8 cellular contexts compared by ENCODE assay signal in the genomic region with DNA sequence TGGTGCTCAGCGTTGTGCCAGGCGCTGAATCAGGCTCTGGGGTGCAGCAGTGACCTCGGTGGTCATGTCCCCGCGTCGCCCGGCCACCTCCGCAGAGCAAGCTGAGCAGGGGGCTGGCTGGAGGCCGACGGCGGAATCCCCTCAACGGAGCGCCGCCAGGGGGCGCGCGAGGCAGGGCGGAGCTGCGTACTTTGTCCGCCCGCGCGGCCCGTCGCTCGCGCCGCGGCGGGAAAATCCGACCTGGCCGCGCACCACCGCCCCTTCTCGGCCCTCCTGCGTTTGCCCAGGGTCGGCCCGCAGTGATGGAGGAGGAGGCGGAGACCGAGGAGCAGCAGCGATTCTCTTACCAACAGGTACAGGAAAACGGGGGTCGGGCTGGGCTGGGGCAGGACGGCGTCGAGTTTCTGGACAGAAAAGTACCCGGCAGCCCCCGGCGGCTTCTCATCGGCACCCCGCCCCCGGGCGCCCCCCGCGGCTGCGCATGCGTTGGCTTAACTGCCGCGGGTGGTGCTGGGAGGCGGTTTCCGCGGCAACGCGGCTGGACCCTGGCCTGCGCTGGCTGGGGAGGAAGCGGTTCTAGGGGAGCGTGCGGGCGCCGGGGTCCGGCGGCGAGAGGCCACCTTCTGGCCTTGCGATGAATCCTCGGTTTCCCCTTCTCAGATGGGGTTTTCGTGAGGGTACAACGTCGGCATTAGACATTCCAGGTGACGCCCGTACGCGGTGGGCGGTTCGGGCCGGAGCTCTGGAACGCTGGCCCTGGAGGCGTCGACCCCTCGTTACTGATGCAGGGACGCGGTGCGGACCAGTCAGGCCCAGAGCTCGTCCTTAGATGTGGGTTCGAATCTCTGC. TPM values are rescaled to one million over a fixed set of nuclear protein-coding genes. Genes with fewer than 3 reads are reported as not detected.
A peak's percentile ranks its signal among the peaks of the same experiment; 100 is the strongest.
DNase-seq lines count a peak whose midpoint lies in the region; ATAC-seq and TF ChIP-seq lines count a peak whose summit lies in the region.

Gene CENPS (plus strand): TSS at position 218 of the 849 bp plus-strand sequence. CDS start 85 bp downstream, at position 303.

- H3K4me3 Mint-ChIP-seq in activated CD4-positive, alpha-beta T cell treated with anti-CD3 and anti-CD28 coated beads, Interleukin-2, amount 10 ng/mL, durations not matched to agents 24 days and 14 days, result peak within 1 kb of the TSS; percentile 95

- TF ChIP-seq POLR2A in GM19193 (IDR thresholded peaks at IDR 0.05; ENCODE audit: extremely low read depth, insufficient read depth, insufficient read length), result peak; percentile 80

- H3K27ac ChIP-seq in BLaER1, result peak within 1 kb of the TSS; percentile 84
- H3K27ac ChIP-seq in coronary artery, result peak within 1 kb of the TSS; percentile 24 to 79

- peak; percentile 96 for TF ChIP-seq CTCF in coronary artery (IDR thresholded peaks at IDR 0.05)

- no peaks in the 10 kb centered on the region for H3K9me3 ChIP-seq in BLaER1

- H3K36me3 ChIP-seq in BLaER1, result 0 out of 2 replicates have a peak, but pooled peaks cover 9% of the 10 kb centered on the region

- peaks cover 2% of the 10 kb centered on the region for H3K36me3 Mint-ChIP-seq in activated CD4-positive, alpha-beta T cell treated with anti-CD3 and anti-CD28 coated beads, Interleukin-2, amount 10 ng/mL, durations not matched to agents 24 days and 14 days (ENCODE audit: low read depth)

- H3K27ac Mint-ChIP-seq in activated CD4-positive, alpha-beta T cell treated with anti-CD3 and anti-CD28 coated beads, Interleukin-2, amount 10 ng/mL, durations not matched to agents 24 days and 14 days, result peak within 1 kb of the TSS; percentile 98

- no peaks in the 10 kb centered on the region for H3K27me3 ChIP-seq in BLaER1

- H3K4me1 ChIP-seq in BLaER1, result peaks cover 40% of the 10 kb centered on the region

- H3K27me3 Mint-ChIP-seq in activated CD4-positive, alpha-beta T cell treated with anti-CD3 and anti-CD28 coated beads, Interleukin-2, amount 10 ng/mL, durations not matched to agents 24 days and 14 days, result no peaks in the 10 kb centered on the region

- ATAC-seq in HG03432 (IDR thresholded peaks at IDR 0.05; ENCODE audit: unreplicated experiment) (peak; percentile 87), left lobe of liver (peak; percentile 91)

- H4K20me1 ChIP-seq in BLaER1, result no peaks in the 10 kb centered on the region

- peak within 1 kb of the TSS; percentile 88 for H3K9ac ChIP-seq in BLaER1

- peaks cover 18% of the 10 kb centered on the region for H3K4me1 Mint-ChIP-seq in activated CD4-positive, alpha-beta T cell treated with anti-CD3 and anti-CD28 coated beads, Interleukin-2, amount 10 ng/mL, durations not matched to agents 24 days and 14 days

- intact Hi-C loops in activated CD4-positive, alpha-beta T cell treated with anti-CD3 and anti-CD28 coated beads, Interleukin-2, amount 10 ng/mL, durations not matched to agents 24 days and 14 days (cut with micrococcal nuclease), result loop anchor here (1.0 to 5.0 kb wide), 4 partner anchors 32 to 437 kb away; partner anchors contain the start of gene DFFA

- H3K9me3 Mint-ChIP-seq in activated CD4-positive, alpha-beta T cell treated with anti-CD3 and anti-CD28 coated beads, Interleukin-2, amount 10 ng/mL, durations not matched to agents 24 days and 14 days, result no peaks in the 10 kb centered on the region

- DNase-seq in NCI-H526 (lab: John Stamatoyannopoulos, UW) (peak; percentile 25 to 81), coronary artery (ENCODE audit: low spot score) (peak; percentile 89), left lobe of liver (ENCODE audit: low spot score) (peak; percentile 95)
- peak; percentile 97 for DNase-seq in activated CD4-positive, alpha-beta T cell treated with anti-CD3 and anti-CD28 coated beads, Interleukin-2, amount 10 ng/mL, durations not matched to agents 24 days and 14 days
- DNase-seq in stimulated activated CD4-positive, alpha-beta T cell treated with anti-CD3 and anti-CD28 coated beads, Interleukin-2, amount 100 ng/mL, for 24 hours, result peak; percentile 91 to 96

- peak within 1 kb of the TSS; percentile 96 for H3K4me3 ChIP-seq in BLaER1
- H3K4me3 ChIP-seq in coronary artery, result peak within 1 kb of the TSS; percentile 82

- H3K4me2 ChIP-seq in BLaER1, result peak within 1 kb of the TSS; percentile 99

RNA-seq across cellular contexts. Expression of gene CENPS, which starts in this region (rescaled TPM):
- total RNA-seq in activated CD4-positive, alpha-beta T cell treated with anti-CD3 and anti-CD28 coated beads, Interleukin-2, amount 10 ng/mL, durations not matched to agents 24 days and 14 days, result 18.8 and 25.1 TPM in 2 replicates
- 9.7 TPM for total RNA-seq in left lobe of liver

Comparison
In these comparisons a context has a peak if more than half of its experiments do, and no peak if none do; other contexts are left out.
1. Peak in every context shown above with its lines: DNase-seq, ATAC-seq, H3K4me3 ChIP-seq and H3K27ac ChIP-seq.